In the genomic region with DNA sequence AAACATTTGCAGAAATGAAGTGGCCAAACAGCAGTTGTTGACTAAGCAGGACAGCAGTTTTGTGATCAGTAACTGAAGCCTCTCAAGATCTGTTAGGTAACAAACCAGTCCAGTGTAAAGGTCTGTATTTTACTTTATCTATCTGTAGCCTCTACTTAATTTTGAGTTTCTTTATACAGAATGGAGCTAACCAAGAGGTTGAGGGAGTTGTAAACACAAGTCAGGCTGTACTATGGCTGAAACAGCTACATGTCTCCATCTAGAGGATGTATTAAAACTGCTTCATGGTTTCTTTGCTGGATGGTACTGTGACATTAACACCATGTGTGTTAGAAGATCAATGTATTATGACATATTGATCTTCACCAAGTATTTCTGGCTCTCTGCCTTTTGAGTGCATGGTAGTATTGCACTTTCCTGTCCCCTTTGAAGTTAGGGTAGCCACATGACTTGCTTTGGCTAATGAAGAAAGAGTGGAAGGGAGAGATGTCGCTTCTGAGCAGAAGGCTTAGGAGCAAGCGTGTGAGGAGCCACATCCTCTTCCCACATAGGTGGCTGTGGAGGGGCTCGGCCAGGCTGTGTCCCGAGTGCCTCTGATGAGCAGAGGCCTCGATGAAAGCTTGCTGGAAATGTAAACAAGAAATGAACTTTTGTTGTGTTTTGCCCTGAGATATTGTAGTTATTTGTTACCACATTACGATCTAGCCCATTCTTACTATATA, we compare ENCODE assay signal across 8 cellular contexts.
DNase-seq lines count a peak whose midpoint lies in the region; ATAC-seq and TF ChIP-seq lines count a peak whose summit lies in the region.

No MANE protein-coding gene starts in this region.

- intact Hi-C loops in A673 (cut with micrococcal nuclease; ENCODE audit: unreplicated experiment), result loop anchor here (5.0 kb wide), 2 partner anchors 211 to 256 kb away; no protein-coding TSS in a partner anchor
- intact Hi-C loops in tibial artery (cut with DNase I; ENCODE audit: low total_unique reads), result no loop called here

- H3K27me3 ChIP-seq in A673 (replicated peaks; ENCODE audit: insufficient read depth, low read depth, low read length, poor library complexity) (peaks cover 4% of the 10 kb centered on the region), tibial artery (no peaks in the 10 kb centered on the region), MG63 (no peaks in the 10 kb centered on the region)

- CTCF ChIA-PET in A673 (lab: Charles Lee), result no interaction called here

- no peak overlapping the region for H3K4me3 ChIP-seq in A673 (ENCODE audit: low read depth, low read length, poor library complexity, severe bottlenecking)
- H3K4me3 ChIP-seq in tibial artery, result no peak overlapping the region
- H3K4me3 ChIP-seq in MG63, result no peak overlapping the region

- ATAC-seq in HG02610 (IDR thresholded peaks at IDR 0.05; ENCODE audit: unreplicated experiment), result peak; percentile 86
- ATAC-seq in activated naive CD8-positive, alpha-beta T cell treated with anti-CD3 and anti-CD28 coated beads, Interleukin-2, amount 50 U/mL, for 24 hours, result peak; percentile 81

- DNase-seq in A673 (ENCODE audit: low spot score) (peak; percentile 25), NAMALWA (ENCODE audit: low spot score) (peak; percentile 70), iPS-NIHi7 (ENCODE audit: extremely low spot score) (peak; percentile 70), tibial artery (no peak), MG63 (no peak)
- no peak for DNase-seq in activated naive CD8-positive, alpha-beta T cell treated with anti-CD3 and anti-CD28 coated beads, Interleukin-2, amount 50 U/mL, for 24 hours

- no peak overlapping the region for H3K27ac Mint-ChIP-seq in activated naive CD8-positive, alpha-beta T cell treated with anti-CD3 and anti-CD28 coated beads, Interleukin-2, amount 50 U/mL, for 24 hours

- no peaks in the 10 kb centered on the region for H3K27me3 Mint-ChIP-seq in activated naive CD8-positive, alpha-beta T cell treated with anti-CD3 and anti-CD28 coated beads, Interleukin-2, amount 50 U/mL, for 24 hours

- H3K9me3 ChIP-seq in A673 (ENCODE audit: low read depth, low read length, poor library complexity, severe bottlenecking) (peaks cover 3% of the 10 kb centered on the region), tibial artery (no peaks in the 10 kb centered on the region), MG63 (no peaks in the 10 kb centered on the region)

- no peaks in the 10 kb centered on the region for H3K36me3 Mint-ChIP-seq in activated naive CD8-positive, alpha-beta T cell treated with anti-CD3 and anti-CD28 coated beads, Interleukin-2, amount 50 U/mL, for 24 hours (ENCODE audit: low read depth)

- H3K9me3 Mint-ChIP-seq in activated naive CD8-positive, alpha-beta T cell treated with anti-CD3 and anti-CD28 coated beads, Interleukin-2, amount 50 U/mL, for 24 hours, result no peaks in the 10 kb centered on the region

- TF ChIP-seq CTCF in A673 (conservative IDR thresholded peaks at IDR 0.05; ENCODE audit: low read depth, low read length) (peak; percentile 57), GM12872 (IDR thresholded peaks at IDR 0.05; ENCODE audit: insufficient read depth, low read depth, low read length) (peak; percentile 52; the same call in 2 of the 3 replicates), tibial artery (IDR thresholded peaks at IDR 0.05) (peak; percentile 33 to 51)

- H3K36me3 ChIP-seq in A673 (ENCODE audit: insufficient read depth, low read length, poor library complexity, severe bottlenecking) (no peaks in the 10 kb centered on the region), tibial artery (no peaks in the 10 kb centered on the region), MG63 (no peaks in the 10 kb centered on the region)

- peaks cover 30% of the 10 kb centered on the region for H3K4me1 Mint-ChIP-seq in activated naive CD8-positive, alpha-beta T cell treated with anti-CD3 and anti-CD28 coated beads, Interleukin-2, amount 50 U/mL, for 24 hours

- H3K4me3 Mint-ChIP-seq in activated naive CD8-positive, alpha-beta T cell treated with anti-CD3 and anti-CD28 coated beads, Interleukin-2, amount 50 U/mL, for 24 hours, result no peak overlapping the region

- no peak overlapping the region for H3K27ac ChIP-seq in A673 (ENCODE audit: low read depth, low read length, poor library complexity, severe bottlenecking)
- no peak overlapping the region for H3K27ac ChIP-seq in tibial artery

- BruUV-seq in A673 (replicated peaks; lab: Mats Ljungman, UMichigan), result no TSS peak

- H3K4me1 ChIP-seq in A673 (ENCODE audit: insufficient read depth, low read length, poor library complexity, severe bottlenecking), result peaks cover 9% of the 10 kb centered on the region
- H3K4me1 ChIP-seq in tibial artery, result peaks cover 0 to 62% (median 22%) of the 10 kb centered on the region in 4 donors

- POLR2A ChIA-PET in A673 (lab: Charles Lee; ENCODE audit: low non-redundant PET), result no interaction called here

Comparison
In these comparisons a context has a peak if more than half of its experiments do, and no peak if none do; other contexts are left out.
1. DNase-seq: peak in A673 (single experiment), NAMALWA (single experiment) and iPS-NIHi7 (single experiment); none in activated naive CD8-positive, alpha-beta T cell treated with anti-CD3 and anti-CD28 coated beads, Interleukin-2, amount 50 U/mL, for 24 hours (single experiment), tibial artery (0 of 2) and MG63 (single experiment).
2. Peak in every context shown above with its lines, with median percentiles within 50 percentile points of each other: CTCF ChIP-seq.